Comparison of ENCODE assay signal across 3 cellular contexts in the genomic region with DNA sequence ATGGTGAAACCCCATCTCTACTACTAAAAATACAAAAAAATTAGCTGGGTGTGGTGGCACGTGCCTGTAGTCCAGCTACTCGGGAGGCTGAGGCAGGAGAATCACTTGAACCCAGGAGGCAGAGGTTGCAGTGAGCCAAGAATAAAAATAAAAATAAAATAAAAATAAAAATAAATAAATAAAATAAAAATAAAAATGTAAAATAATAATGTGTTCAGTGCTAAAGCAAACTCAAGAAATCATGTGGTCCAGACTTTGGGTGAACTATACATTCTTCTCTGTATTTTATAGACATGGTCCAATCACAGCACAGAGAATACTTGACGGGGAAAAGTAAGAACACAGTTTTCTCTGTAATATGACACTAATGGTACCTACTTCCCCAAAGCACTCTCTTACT. TPM values are rescaled to one million over a fixed set of nuclear protein-coding genes. Genes with fewer than 3 reads are reported as not detected.
"Had no signal": no experiment of that assay in that cellular context is flagged by ENCODE, and none has a peak within 500 bp of the region (broad histone marks: within the 10 kb centered on the region; RNA-seq: fewer than 3 reads in every experiment).

No MANE protein-coding gene starts in this region.

RNA-seq across cellular contexts. Expression of gene NRAP, which starts 11.4 kb away (rescaled TPM):
- total RNA-seq: LHCN-M2, M059J, MCF 10A had no signal
